In genomic region chr2:216012133-216012829, GRCh38 we compare ENCODE assay signal across 8 cellular contexts. TPM values are rescaled to one million over a fixed set of nuclear protein-coding genes. Genes with fewer than 3 reads are reported as not detected.
DNase-seq lines count a peak whose midpoint lies in the region; ATAC-seq and TF ChIP-seq lines count a peak whose summit lies in the region.

No MANE protein-coding gene starts in this region.

- no peak for ATAC-seq in HG03097 (IDR thresholded peaks at IDR 0.05; ENCODE audit: low FRiP score, unreplicated experiment)

- H3K4me3 Mint-ChIP-seq in chondrocyte (ENCODE audit: unreplicated experiment): peak overlapping the region; percentile 79

- no peak overlapping the region for H3K27ac Mint-ChIP-seq in chondrocyte (ENCODE audit: unreplicated experiment)

- no peaks in the 10 kb centered on the region for H3K27me3 Mint-ChIP-seq in chondrocyte (ENCODE audit: low read depth)

- peak; percentile 83 for DNase-seq in G401 (ENCODE audit: low spot score)
- DNase-seq in NB4 (ENCODE audit: low read depth): no peak
- DNase-seq in chondrocyte (ENCODE audit: low spot score): no peak
- no peak for DNase-seq in NK-92 treated with Interleukin-12 subunit alpha and Interleukin-12 subunit beta, amount 100 ng/mL, for 24 hours (lab: John Stamatoyannopoulos, UW)
- DNase-seq in T1000 (lab: John Stamatoyannopoulos, UW): no peak
- DNase-seq in AML-193 (lab: John Stamatoyannopoulos, UW): no peak

- H3K9me3 Mint-ChIP-seq in chondrocyte (ENCODE audit: low read depth): no peaks in the 10 kb centered on the region

- H3K9me3 ChIP-seq in mucosa of stomach (ENCODE audit: control insufficient read depth, low read length): no peaks in the 10 kb centered on the region

- peak overlapping the region; percentile 67 for H3K4me3 ChIP-seq in NB4 (ENCODE audit: low read depth, low read length)
- peak overlapping the region; percentile 22 for H3K4me3 ChIP-seq in mucosa of stomach (ENCODE audit: low read length)

- no peaks in the 10 kb centered on the region for H3K36me3 ChIP-seq in mucosa of stomach (ENCODE audit: control insufficient read depth, insufficient read depth, low read length)

- peaks cover 13% of the 10 kb centered on the region for H3K4me1 Mint-ChIP-seq in chondrocyte (ENCODE audit: low read depth)

- no peaks in the 10 kb centered on the region for H3K27me3 ChIP-seq in mucosa of stomach (ENCODE audit: control insufficient read depth, insufficient read depth, low read length)

- no peaks in the 10 kb centered on the region for H3K36me3 Mint-ChIP-seq in chondrocyte (ENCODE audit: low read depth)

- in situ Hi-C loops in G401 (cut with HindIII; ENCODE audit: low sequenced_read_pairs): no loop called here

- H3K9ac ChIP-seq in mucosa of stomach (ENCODE audit: low read length): peak overlapping the region; percentile 85

- no peaks in the 10 kb centered on the region for H3K4me1 ChIP-seq in mucosa of stomach (ENCODE audit: control insufficient read depth, insufficient read depth, low read length)

- TF ChIP-seq CTCF in NB4 (IDR thresholded peaks at IDR 0.05; ENCODE audit: low read depth, low read length): no peak
- TF ChIP-seq CTCF in chondrocyte (IDR thresholded peaks at IDR 0.05): no peak

- no peak for TF ChIP-seq POLR2A in NB4 (IDR thresholded peaks at IDR 0.05; ENCODE audit: extremely low read depth, insufficient read length)

RNA-seq across cellular contexts. Expression of gene MREG, which starts 1.1 kb away (rescaled TPM):
- 4.0 and 4.2 TPM in 2 replicates for total RNA-seq in G401 (2014; rRNA removed; shearing (Covaris generic))
- 1.8 to 4.5 TPM (median 2.7 TPM) in 3 replicates for total RNA-seq in chondrocyte
